ENCODE assay signal across 8 cellular contexts in the genomic region with DNA sequence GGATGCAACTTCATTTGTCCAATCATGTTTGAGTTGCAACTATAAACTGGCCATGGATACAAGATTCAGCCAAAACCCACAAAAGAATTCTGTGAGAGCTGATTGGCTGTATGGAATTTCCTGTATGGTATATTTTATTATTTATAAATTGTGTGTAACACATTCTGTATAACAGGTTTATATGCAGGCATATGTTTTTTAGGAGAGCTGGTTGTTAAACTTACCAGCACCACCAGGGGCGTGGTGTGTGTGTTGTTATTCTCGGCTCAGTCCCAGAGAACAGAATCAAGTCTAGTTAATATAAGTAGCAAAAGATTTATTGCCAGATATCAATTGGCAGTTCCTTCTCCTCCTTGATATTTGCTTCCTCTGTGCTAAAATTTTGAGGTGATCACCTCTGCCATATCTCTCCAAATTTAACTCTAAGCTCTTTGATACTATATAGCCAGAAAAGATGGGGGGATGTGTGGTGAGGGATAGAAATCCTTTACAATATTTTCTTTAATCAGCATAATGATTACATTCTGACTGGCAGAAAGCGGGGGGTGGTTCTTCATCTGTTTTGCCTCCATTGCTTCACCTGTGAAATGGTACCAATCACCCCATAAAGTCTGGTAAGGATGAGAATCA. TPM values are rescaled to one million over a fixed set of nuclear protein-coding genes. Genes with fewer than 3 reads are reported as not detected.
DNase-seq lines count a peak whose midpoint lies in the region; ATAC-seq and TF ChIP-seq lines count a peak whose summit lies in the region.

No MANE protein-coding gene starts in this region.

- DNase-seq in AG08395 (ENCODE audit: low spot score) (peak; percentile 65), HAP-1 (ENCODE audit: low spot score in 2 of 2) (peak; percentile 34 to 56), SW480 (ENCODE audit: low spot score) (peak; percentile 56), foreskin fibroblast (peak; percentile 31 to 73), tibial artery (no peak), NCI-H2081 treated with DMSO at 0.1 percent for 48 hours (lab: John Stamatoyannopoulos, UW) (no peak), T-helper 1 cell (no peak)

- no peak for TF ChIP-seq EP300 in gastroesophageal sphincter (IDR thresholded peaks at IDR 0.05)

- 0 to 16% methylated on average over 2 to 3 of the region's 3 CpGs for WGBS in gastroesophageal sphincter (ENCODE audit: low coverage in 1 of 2), 2 donors

- H3K4me3 ChIP-seq in HAP-1 (no peak overlapping the region), foreskin fibroblast (ENCODE audit: low read depth in 1 of 2, low read length in 2 of 2) (no peak overlapping the region), tibial artery (no peak overlapping the region), gastroesophageal sphincter (no peak overlapping the region)

- H3K36me3 ChIP-seq in HAP-1 (replicated peaks) (no peaks in the 10 kb centered on the region), tibial artery (no peaks in the 10 kb centered on the region), gastroesophageal sphincter (no peaks in the 10 kb centered on the region)

- no peak overlapping the region for H3K27ac ChIP-seq in tibial artery
- H3K27ac ChIP-seq in gastroesophageal sphincter = no peak overlapping the region

- TF ChIP-seq CTCF in foreskin fibroblast (IDR thresholded peaks at IDR 0.05; ENCODE audit: low read depth, low read length) (peak; percentile 56), tibial artery (IDR thresholded peaks at IDR 0.05) (peak; percentile 33 to 48), gastroesophageal sphincter (IDR thresholded peaks at IDR 0.05) (peak in 2 of 4 experiments; percentile 29 to 30)

- H3K4me1 ChIP-seq in HAP-1 (no peaks in the 10 kb centered on the region; the same call in 1 of the 2 replicates), tibial artery (peaks cover 0 to 5% (median 2%) of the 10 kb centered on the region in 4 donors), gastroesophageal sphincter (peaks cover 0 to 6% (median 0%) of the 10 kb centered on the region in 3 donors)

- no peak for TF ChIP-seq POLR2A in gastroesophageal sphincter (IDR thresholded peaks at IDR 0.05)

- in situ Hi-C loops in HAP-1 (cut with MboI; ENCODE audit: low sequenced_read_pairs) = loop anchor here (25.0 kb wide), 1 partner anchor 446 kb away; no protein-coding TSS in a partner anchor

- intact Hi-C loops in tibial artery (cut with DNase I; ENCODE audit: low total_unique reads) = no loop called here

- no peak for ATAC-seq in gastroesophageal sphincter

- H3K27me3 ChIP-seq in HAP-1 (ENCODE audit: low read depth) (peaks cover 6% of the 10 kb centered on the region), tibial artery (no peaks in the 10 kb centered on the region), gastroesophageal sphincter (no peaks in the 10 kb centered on the region)

- H3K9me3 ChIP-seq in HAP-1 (no peaks in the 10 kb centered on the region), tibial artery (no peaks in the 10 kb centered on the region), gastroesophageal sphincter (no peaks in the 10 kb centered on the region)

RNA-seq across cellular contexts. Expression of a gene that starts 22.9 kb away (rescaled TPM):
- 1 to 10 TPM; 4.1 to 6.8 (median 5.7) TPM for total RNA-seq in gastroesophageal sphincter

RNA-seq across cellular contexts. Expression of a gene that starts 37.0 kb away (rescaled TPM):
- total RNA-seq in gastroesophageal sphincter = 10 to 100 TPM; 47.9 to 95.2 (median 90.7) TPM

Comparison
In these comparisons a context has a peak if more than half of its experiments do, and no peak if none do; other contexts are left out.
1. DNase-seq: peak in AG08395 (single experiment), HAP-1 (2 of 2), SW480 (single experiment) and foreskin fibroblast (2 of 2); none in tibial artery (0 of 2), NCI-H2081 treated with DMSO at 0.1 percent for 48 hours (single experiment) and T-helper 1 cell (0 of 5).